Comparison of ENCODE assay signal across 9 cellular contexts in genomic region chr17:59521465-59522126, GRCh38. TPM values are rescaled to one million over a fixed set of nuclear protein-coding genes. Genes with fewer than 3 reads are reported as not detected.
DNase-seq lines count a peak whose midpoint lies in the region; ATAC-seq and TF ChIP-seq lines count a peak whose summit lies in the region.
"Had no signal": no experiment of that assay in that cellular context is flagged by ENCODE, and none has a peak within 500 bp of the region (broad histone marks: within the 10 kb centered on the region; RNA-seq: fewer than 3 reads in every experiment).

No MANE protein-coding gene starts in this region.

- peak; percentile 81 to 88 for TF ChIP-seq CTCF in right atrium auricular region (IDR thresholded peaks at IDR 0.05)

- peak overlapping the region in 2 of 3 donors; percentile 1 to 63 for H3K9ac ChIP-seq in skeletal muscle tissue (ENCODE audit: low read depth in 1 of 3, low read length in 3 of 3)

- DNase-seq in EL (peak; percentile 71), MG63 (peak; percentile 41), T-helper 2 cell (peak; percentile 10 to 51 (median 32)), amniotic epithelial cell (ENCODE audit: low read depth) (peak; percentile 46), right atrium auricular region (ENCODE audit: low spot score) (peak; percentile 61)

- H3K27me3 ChIP-seq in MG63 (peaks cover 2% of the 10 kb centered on the region), right atrium auricular region (no peaks in the 10 kb centered on the region), skeletal muscle tissue (ENCODE audit: control insufficient read depth in 3 of 3, insufficient read depth in 3 of 3, low read length in 3 of 3) (no peaks in the 10 kb centered on the region)

- H3K36me3 ChIP-seq in MG63 (no peaks in the 10 kb centered on the region), right atrium auricular region (no peaks in the 10 kb centered on the region), skeletal muscle tissue (ENCODE audit: control insufficient read depth in 3 of 3, insufficient read depth in 3 of 3, low read length in 3 of 3) (no peaks in the 10 kb centered on the region)

- H3K4me1 ChIP-seq in right atrium auricular region = peaks cover 0 to 8% of the 10 kb centered on the region in 2 donors
- H3K4me1 ChIP-seq in skeletal muscle tissue (ENCODE audit: control insufficient read depth in 3 of 3, insufficient read depth in 3 of 3, low read length in 3 of 3) = peaks cover 0 to 2% (median 0%) of the 10 kb centered on the region in 3 donors

- H3K27ac ChIP-seq in right atrium auricular region = no peak overlapping the region
- H3K27ac ChIP-seq in skeletal muscle tissue (ENCODE audit: low read depth, low read length) = no peak overlapping the region
- H3K27ac ChIP-seq: epithelial cell of prostate had no signal

- H3K4me3 ChIP-seq in MG63 = no peak overlapping the region
- no peak overlapping the region for H3K4me3 ChIP-seq in right atrium auricular region
- H3K4me3 ChIP-seq in skeletal muscle tissue (ENCODE audit: low read length in 3 of 3) = no peak overlapping the region

- ATAC-seq in GM18498 (IDR thresholded peaks at IDR 0.05; ENCODE audit: unreplicated experiment) (no peak), HG02763 (IDR thresholded peaks at IDR 0.05; ENCODE audit: unreplicated experiment) (no peak)

- H3K9me3 ChIP-seq in MG63 (no peaks in the 10 kb centered on the region), right atrium auricular region (no peaks in the 10 kb centered on the region), skeletal muscle tissue (ENCODE audit: control insufficient read depth in 3 of 3, low read length in 3 of 3) (no peaks in the 10 kb centered on the region)

RNA-seq across cellular contexts. Expression of gene DHX40, which starts 43.8 kb away (rescaled TPM):
- 45.1 and 131 TPM in 2 replicates for total RNA-seq in MG63 (2014; rRNA removed; shearing (Covaris generic); ENCODE audit: low replicate concordance)
- total RNA-seq in right atrium auricular region (10 to 100 TPM; 22.1 to 22.7 TPM), skeletal muscle tissue (54.3 TPM)
